ENCODE assay signal across 22 cellular contexts in the genomic region with DNA sequence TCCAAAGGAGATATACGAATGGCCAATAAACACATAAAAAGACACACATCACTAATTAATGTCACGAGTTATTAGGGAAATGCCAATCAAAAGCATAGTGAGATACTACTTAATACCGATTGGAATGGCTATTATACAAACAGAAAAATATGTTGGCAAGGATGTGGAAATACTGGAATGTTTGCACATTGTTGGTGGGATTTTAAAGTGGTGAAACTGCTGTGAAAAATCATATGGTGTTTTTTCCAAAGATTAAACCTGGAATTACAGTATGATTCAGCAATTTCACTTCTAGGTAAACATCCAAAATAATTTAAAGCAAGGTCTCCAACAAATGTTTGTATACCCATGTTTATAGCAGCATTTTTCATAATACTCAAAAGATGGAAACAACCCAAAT.
DNase-seq lines count a peak whose midpoint lies in the region; ATAC-seq, FAIRE-seq and TF ChIP-seq lines count a peak whose summit lies in the region.
"Had no signal": no experiment of that assay in that cellular context is flagged by ENCODE, and none has a peak within 500 bp of the region (broad histone marks: within the 10 kb centered on the region; RNA-seq: fewer than 3 reads in every experiment).

No MANE protein-coding gene starts in this region.

- no peaks in the 10 kb centered on the region for H3K36me3 ChIP-seq in astrocyte (ENCODE audit: insufficient read depth, low read length)
- H3K36me3 ChIP-seq: BLaER1 treated with 17β-estradiol and CSF1 and Interleukin-3, amounts not matched to agents 10 nM and 100 nM had no signal

- no peaks in the 10 kb centered on the region for H4K20me1 ChIP-seq in astrocyte (ENCODE audit: insufficient read depth, low read length)
- H4K20me1 ChIP-seq: BLaER1 treated with 17β-estradiol and CSF1 and Interleukin-3, amounts not matched to agents 10 nM and 100 nM had no signal

- H3K4me3 Mint-ChIP-seq in astrocyte (ENCODE audit: unreplicated experiment) = no peak overlapping the region
- H3K4me3 Mint-ChIP-seq: B cell; CD4-positive, CD25-positive, alpha-beta regulatory T cell; CD8-positive, alpha-beta memory T cell had no signal

- no peak overlapping the region for H3K4me3 ChIP-seq in astrocyte (ENCODE audit: insufficient read depth, low read depth, low read length)
- H3K4me3 ChIP-seq: BLaER1 treated with 17β-estradiol and CSF1 and Interleukin-3, amounts not matched to agents 10 nM and 100 nM had no signal

- H3K27ac Mint-ChIP-seq in astrocyte (ENCODE audit: unreplicated experiment) = peak overlapping the region; percentile 41
- H3K27ac Mint-ChIP-seq: B cell; CD4-positive, CD25-positive, alpha-beta regulatory T cell; CD8-positive, alpha-beta memory T cell had no signal

- H3K27me3 Mint-ChIP-seq in astrocyte (ENCODE audit: low read depth, unreplicated experiment) = no peaks in the 10 kb centered on the region
- H3K27me3 Mint-ChIP-seq: B cell; CD4-positive, CD25-positive, alpha-beta regulatory T cell; CD8-positive, alpha-beta memory T cell had no signal

- TF ChIP-seq CTCF in astrocyte (IDR thresholded peaks at IDR 0.05; ENCODE audit: insufficient read depth, low read depth, low read length) = no peak

- H3K4me1 ChIP-seq in astrocyte (ENCODE audit: insufficient read depth, low read length) = no peaks in the 10 kb centered on the region
- H3K4me1 ChIP-seq: BLaER1 treated with 17β-estradiol and CSF1 and Interleukin-3, amounts not matched to agents 10 nM and 100 nM had no signal

- H3K9ac ChIP-seq in astrocyte (ENCODE audit: low read length) = no peak overlapping the region
- H3K9ac ChIP-seq: BLaER1 treated with 17β-estradiol and CSF1 and Interleukin-3, amounts not matched to agents 10 nM and 100 nM had no signal

- no peak overlapping the region for H3K4me2 ChIP-seq in astrocyte (ENCODE audit: low read length)
- H3K4me2 ChIP-seq: BLaER1 treated with 17β-estradiol and CSF1 and Interleukin-3, amounts not matched to agents 10 nM and 100 nM had no signal

- H3K27ac ChIP-seq in astrocyte (ENCODE audit: low read depth, low read length) = peak overlapping the region; percentile 1
- H3K27ac ChIP-seq: BLaER1 treated with 17β-estradiol and CSF1 and Interleukin-3, amounts not matched to agents 10 nM and 100 nM; HL-60 had no signal

- H3K36me3 Mint-ChIP-seq in astrocyte (ENCODE audit: low read depth, unreplicated experiment) = no peaks in the 10 kb centered on the region
- H3K36me3 Mint-ChIP-seq: CD4-positive, CD25-positive, alpha-beta regulatory T cell had no signal

- DNase-seq in DMS114 treated with DMSO at 0.1 percent for 48 hours (lab: John Stamatoyannopoulos, UW; ENCODE audit: unreplicated experiment) (peak; percentile 99), astrocyte (ENCODE audit: low read depth) (peak; percentile 35), non-pigmented ciliary epithelial cell (ENCODE audit: low read depth) (peak; percentile 19), SIG-M5 treated with dmso at 0.1 percent for 504 hours (lab: John Stamatoyannopoulos, UW; ENCODE audit: unreplicated experiment) (no peak), NCI-H510A (lab: John Stamatoyannopoulos, UW) (no peak)
- DNase-seq: 8988T; CD4-positive, CD25-positive, alpha-beta regulatory T cell; CD8-positive, alpha-beta memory T cell; COR-L47; DMS 273 treated with DMSO at 0.1 percent for 48 hours; GOT3; H7; IMR-90; KBM-7 had no signal

- ATAC-seq in HG03025 (IDR thresholded peaks at IDR 0.05; ENCODE audit: low FRiP score, unreplicated experiment) (no peak), HG03378 (IDR thresholded peaks at IDR 0.05; ENCODE audit: unreplicated experiment) (no peak)

- no peaks in the 10 kb centered on the region for H3K79me2 ChIP-seq in astrocyte (ENCODE audit: insufficient read depth, low read length)

- H3K9me3 ChIP-seq in astrocyte (ENCODE audit: insufficient read depth, low read depth, low read length) = no peaks in the 10 kb centered on the region

- no peaks in the 10 kb centered on the region for H3K27me3 ChIP-seq in astrocyte (ENCODE audit: insufficient read depth, low read length)
- H3K27me3 ChIP-seq: BLaER1 treated with 17β-estradiol and CSF1 and Interleukin-3, amounts not matched to agents 10 nM and 100 nM had no signal

- no peak for FAIRE-seq in astrocyte (lab: Jason Lieb, UNC)
- FAIRE-seq: G401.6, GM12891, HTR-8/SVneo had no signal

- H3K9me3 Mint-ChIP-seq in astrocyte (ENCODE audit: unreplicated experiment) = no peaks in the 10 kb centered on the region

- no peaks in the 10 kb centered on the region for H3K4me1 Mint-ChIP-seq in astrocyte (ENCODE audit: low read depth, unreplicated experiment)
- H3K4me1 Mint-ChIP-seq: B cell; CD4-positive, CD25-positive, alpha-beta regulatory T cell; CD8-positive, alpha-beta memory T cell had no signal

- H2AFZ ChIP-seq in astrocyte (ENCODE audit: low read depth, low read length) = no peak overlapping the region

Comparison
In these comparisons a context has a peak if more than half of its experiments do, and no peak if none do; other contexts are left out.
1. DNase-seq: peak in DMS114 treated with DMSO at 0.1 percent for 48 hours (single experiment), astrocyte (single experiment) and non-pigmented ciliary epithelial cell (single experiment); none in SIG-M5 treated with dmso at 0.1 percent for 504 hours (single experiment) and NCI-H510A (single experiment).